In genomic region chr6:136178749-136179148, GRCh38 we compare ENCODE assay signal across 18 cellular contexts.
DNase-seq lines count a peak whose midpoint lies in the region; ATAC-seq and TF ChIP-seq lines count a peak whose summit lies in the region.
"Had no signal": no experiment of that assay in that cellular context is flagged by ENCODE, and none has a peak within 500 bp of the region (broad histone marks: within the 10 kb centered on the region; RNA-seq: fewer than 3 reads in every experiment).

No MANE protein-coding gene starts in this region.

- no peak overlapping the region for H3K4me3 ChIP-seq in GM23338
- H3K4me3 ChIP-seq: BLaER1 treated with 17β-estradiol and CSF1 and Interleukin-3, amounts not matched to agents 10 nM and 100 nM; GM12878; HAP-1; K562 had no signal

- no peak overlapping the region for H3K27ac Mint-ChIP-seq in GM23338
- H3K27ac Mint-ChIP-seq: B cell; CD8-positive, alpha-beta T cell; HFFc6 had no signal

- H3K36me3 Mint-ChIP-seq in GM23338 (ENCODE audit: low read depth): no peaks in the 10 kb centered on the region
- H3K36me3 Mint-ChIP-seq: CD8-positive, alpha-beta T cell had no signal

- H3K36me3 ChIP-seq in GM23338 (ENCODE audit: insufficient read depth): no peaks in the 10 kb centered on the region
- H3K36me3 ChIP-seq: BLaER1 treated with 17β-estradiol and CSF1 and Interleukin-3, amounts not matched to agents 10 nM and 100 nM; HAP-1 had no signal

- DNase-seq in NCI-H82 (lab: John Stamatoyannopoulos, UW): peak; percentile 26
- no peak for DNase-seq in NCI-H82 treated with DMSO at 0.1 percent for 48 hours (lab: John Stamatoyannopoulos, UW; ENCODE audit: unreplicated experiment)
- no peak for DNase-seq in GM23338 (ENCODE audit: low spot score)
- peak; percentile 56 for DNase-seq in SK-N-DZ (ENCODE audit: low spot score)
- DNase-seq in activated CD4-positive, alpha-beta T cell treated with anti-CD3 and anti-CD28 coated beads, Interleukin-2, amount 50 U/mL, for 4 hours: no peak
- DNase-seq in GM20000 (ENCODE audit: low spot score): no peak
- DNase-seq: 8988T; Calu3; CD8-positive, alpha-beta T cell; DMS79 treated with DMSO at 0.1 percent for 48 hours; EL; HFFc6 had no signal

- TF ChIP-seq CTCF in GM23338 (conservative IDR thresholded peaks at IDR 0.05; ENCODE audit: low read depth in 2 of 2) (no peak), GM20000 (IDR thresholded peaks at IDR 0.05; ENCODE audit: extremely low read depth, missing control alignments) (no peak)

- H3K4me1 ChIP-seq in GM23338 (ENCODE audit: insufficient read depth): no peaks in the 10 kb centered on the region
- H3K4me1 ChIP-seq: BLaER1 treated with 17β-estradiol and CSF1 and Interleukin-3, amounts not matched to agents 10 nM and 100 nM; HAP-1 had no signal

- no peak overlapping the region for H3K4me2 ChIP-seq in GM23338
- H3K4me2 ChIP-seq: BLaER1 treated with 17β-estradiol and CSF1 and Interleukin-3, amounts not matched to agents 10 nM and 100 nM had no signal

- H3F3A ChIP-seq in GM23338 (replicated peaks; ENCODE audit: low read depth): no peaks in the 10 kb centered on the region

- H2AFZ ChIP-seq in GM23338: peak overlapping the region; percentile 6; the same call in 1 of the 2 replicates

- no peaks in the 10 kb centered on the region for H3K27me3 ChIP-seq in GM23338 (ENCODE audit: insufficient read depth)
- H3K27me3 ChIP-seq: BLaER1 treated with 17β-estradiol and CSF1 and Interleukin-3, amounts not matched to agents 10 nM and 100 nM had no signal

- H3K4me3 Mint-ChIP-seq in GM23338: no peak overlapping the region
- H3K4me3 Mint-ChIP-seq: B cell; CD8-positive, alpha-beta T cell; HFFc6 had no signal

- H3K9me2 ChIP-seq in GM23338 (ENCODE audit: insufficient read depth): no peaks in the 10 kb centered on the region

- no peaks in the 10 kb centered on the region for H3K27me3 Mint-ChIP-seq in GM23338 (ENCODE audit: insufficient read depth, low read depth, poor library complexity)
- H3K27me3 Mint-ChIP-seq: B cell had no signal

- H3K27ac ChIP-seq in GM23338 (ENCODE audit: low read depth): no peak overlapping the region
- H3K27ac ChIP-seq: BLaER1 treated with 17β-estradiol and CSF1 and Interleukin-3, amounts not matched to agents 10 nM and 100 nM had no signal

- H3K9me3 Mint-ChIP-seq in GM23338: no peaks in the 10 kb centered on the region
- H3K9me3 Mint-ChIP-seq: CD8-positive, alpha-beta T cell; HFFc6 had no signal

- no peaks in the 10 kb centered on the region for H4K20me1 ChIP-seq in GM23338 (replicated peaks; ENCODE audit: insufficient read depth)
- H4K20me1 ChIP-seq: BLaER1 treated with 17β-estradiol and CSF1 and Interleukin-3, amounts not matched to agents 10 nM and 100 nM had no signal

- no peak for ATAC-seq in GM23338
- ATAC-seq in HG03108 (IDR thresholded peaks at IDR 0.05; ENCODE audit: unreplicated experiment): no peak
- ATAC-seq: CD8-positive, alpha-beta T cell; GM12878; K562 had no signal

- no peaks in the 10 kb centered on the region; the same call in 2 of the 3 replicates for H3K4me1 Mint-ChIP-seq in GM23338

- no peaks in the 10 kb centered on the region for H3K79me2 ChIP-seq in GM23338 (replicated peaks; ENCODE audit: insufficient read depth)

TF ChIP-seq in GM23338, 12 proteins besides CTCF, POLR2A, EP300 and RAD21 (continues in another document):
- no peak for TF ChIP-seq POLR2AphosphoS5 (IDR thresholded peaks at IDR 0.05; ENCODE audit: low read depth)
- no peak for TF ChIP-seq EZH2phosphoT487 (IDR thresholded peaks at IDR 0.05; ENCODE audit: unreplicated experiment)
- TF ChIP-seq JUNB (IDR thresholded peaks at IDR 0.05; ENCODE audit: unreplicated experiment): no peak
- TF ChIP-seq, protein P1, sequence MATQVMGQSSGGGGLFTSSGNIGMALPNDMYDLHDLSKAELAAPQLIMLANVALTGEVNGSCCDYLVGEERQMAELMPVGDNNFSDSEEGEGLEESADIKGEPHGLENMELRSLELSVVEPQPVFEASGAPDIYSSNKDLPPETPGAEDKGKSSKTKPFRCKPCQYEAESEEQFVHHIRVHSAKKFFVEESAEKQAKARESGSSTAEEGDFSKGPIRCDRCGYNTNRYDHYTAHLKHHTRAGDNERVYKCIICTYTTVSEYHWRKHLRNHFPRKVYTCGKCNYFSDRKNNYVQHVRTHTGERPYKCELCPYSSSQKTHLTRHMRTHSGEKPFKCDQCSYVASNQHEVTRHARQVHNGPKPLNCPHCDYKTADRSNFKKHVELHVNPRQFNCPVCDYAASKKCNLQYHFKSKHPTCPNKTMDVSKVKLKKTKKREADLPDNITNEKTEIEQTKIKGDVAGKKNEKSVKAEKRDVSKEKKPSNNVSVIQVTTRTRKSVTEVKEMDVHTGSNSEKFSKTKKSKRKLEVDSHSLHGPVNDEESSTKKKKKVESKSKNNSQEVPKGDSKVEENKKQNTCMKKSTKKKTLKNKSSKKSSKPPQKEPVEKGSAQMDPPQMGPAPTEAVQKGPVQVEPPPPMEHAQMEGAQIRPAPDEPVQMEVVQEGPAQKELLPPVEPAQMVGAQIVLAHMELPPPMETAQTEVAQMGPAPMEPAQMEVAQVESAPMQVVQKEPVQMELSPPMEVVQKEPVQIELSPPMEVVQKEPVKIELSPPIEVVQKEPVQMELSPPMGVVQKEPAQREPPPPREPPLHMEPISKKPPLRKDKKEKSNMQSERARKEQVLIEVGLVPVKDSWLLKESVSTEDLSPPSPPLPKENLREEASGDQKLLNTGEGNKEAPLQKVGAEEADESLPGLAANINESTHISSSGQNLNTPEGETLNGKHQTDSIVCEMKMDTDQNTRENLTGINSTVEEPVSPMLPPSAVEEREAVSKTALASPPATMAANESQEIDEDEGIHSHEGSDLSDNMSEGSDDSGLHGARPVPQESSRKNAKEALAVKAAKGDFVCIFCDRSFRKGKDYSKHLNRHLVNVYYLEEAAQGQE (IDR thresholded peaks at IDR 0.05; ENCODE audit: unreplicated experiment): no peak
- no peak for TF ChIP-seq ZNF462 (CRISPR knock-in tag; IDR thresholded peaks at IDR 0.05)
- TF ChIP-seq ZNF331 (CRISPR knock-in tag; IDR thresholded peaks at IDR 0.05; ENCODE audit: low read depth): no peak

Comparison
In these comparisons a context has a peak if more than half of its experiments do, and no peak if none do; other contexts are left out.
1. DNase-seq: peak in NCI-H82 (single experiment) and SK-N-DZ (single experiment); none in NCI-H82 treated with DMSO at 0.1 percent for 48 hours (single experiment), GM23338 (single experiment), activated CD4-positive, alpha-beta T cell treated with anti-CD3 and anti-CD28 coated beads, Interleukin-2, amount 50 U/mL, for 4 hours (0 of 2) and GM20000 (single experiment).